Comparison of ENCODE assay signal across 20 cellular contexts in genomic region chr2:15134957-15135356, GRCh38.
DNase-seq lines count a peak whose midpoint lies in the region; ATAC-seq, FAIRE-seq and TF ChIP-seq lines count a peak whose summit lies in the region.
"Had no signal": no experiment of that assay in that cellular context is flagged by ENCODE, and none has a peak within 500 bp of the region (broad histone marks: within the 10 kb centered on the region; RNA-seq: fewer than 3 reads in every experiment).

No MANE protein-coding gene starts in this region.

- no peaks in the 10 kb centered on the region for H3K36me3 ChIP-seq in HepG2 (replicated peaks in 1 of 2; ENCODE audit: control insufficient read depth in 1 of 2, insufficient read depth in 2 of 2, low read length in 2 of 2)
- no peaks in the 10 kb centered on the region for H3K36me3 ChIP-seq in right lobe of liver
- no peaks in the 10 kb centered on the region for H3K36me3 ChIP-seq in PC-3 (ENCODE audit: low read depth, low read length)
- H3K36me3 ChIP-seq: BE2C had no signal

- H2AFZ ChIP-seq in HepG2 (ENCODE audit: low read length) (no peak overlapping the region), PC-3 (ENCODE audit: low read length) (no peak overlapping the region)
- H2AFZ ChIP-seq: GM23248 had no signal

- TF ChIP-seq POLR2A in HepG2 (IDR thresholded peaks at IDR 0.05; ENCODE audit: insufficient read depth in 1 of 2, low read depth in 2 of 2, low read length in 2 of 2) (no peak), right lobe of liver (IDR thresholded peaks at IDR 0.05) (no peak)

- DNase-seq in HepG2 (ENCODE audit: low spot score) (no peak), right lobe of liver (no peak), PC-3 (peak; percentile 25), epithelial cell of esophagus (ENCODE audit: low read depth) (peak; percentile 34), DMS153 treated with DMSO at 0.1 percent for 48 hours (lab: John Stamatoyannopoulos, UW; ENCODE audit: unreplicated experiment) (no peak), DMS79 treated with DMSO at 0.1 percent for 48 hours (lab: John Stamatoyannopoulos, UW) (no peak), NCI-H510A (lab: John Stamatoyannopoulos, UW) (no peak)
- DNase-seq: ACHN; BE2C; C1 segment of cervical spinal cord; CD4-positive, CD25-positive, alpha-beta regulatory T cell; CD8-positive, alpha-beta memory T cell; COR-L47; DMS 273 treated with DMSO at 0.1 percent for 48 hours; GDM1; GM23248; HCEC 1CT had no signal

- 33% methylated on average over 3 of the region's 3 CpGs for WGBS in HepG2 (ENCODE audit: low lambda C conversion rate)
- 85% methylated on average over 3 of the region's 3 CpGs for WGBS in right lobe of liver (ENCODE audit: insufficient coverage, low coverage, low lambda C conversion rate, missing lambda C conversion rate)

- peaks cover 12% of the 10 kb centered on the region; the same call in 1 of the 2 replicates for H3K9me3 ChIP-seq in HepG2 (ENCODE audit: low read length)
- no peaks in the 10 kb centered on the region for H3K9me3 ChIP-seq in right lobe of liver
- no peaks in the 10 kb centered on the region for H3K9me3 ChIP-seq in PC-3 (ENCODE audit: low read length)
- H3K9me3 ChIP-seq: BE2C had no signal

- POLR2A ChIA-PET in HepG2 (lab: Yijun Ruan, JAX): no interaction called here
- POLR2A ChIA-PET in PC-3 (lab: Charles Lee; ENCODE audit: unreplicated experiment): no interaction called here

- H4K20me1 ChIP-seq in HepG2 (ENCODE audit: insufficient read depth, low read length) (no peaks in the 10 kb centered on the region), PC-3 (ENCODE audit: low read length) (no peaks in the 10 kb centered on the region)

- no peaks in the 10 kb centered on the region for H3F3A ChIP-seq in PC-3 (ENCODE audit: low read length, unreplicated experiment)

- TF ChIP-seq RAD21 in HepG2 (CRISPR knock-in tag; IDR thresholded peaks at IDR 0.05): no peak

- H3K9ac ChIP-seq in HepG2 (ENCODE audit: insufficient read depth, low read depth, low read length) (no peak overlapping the region), PC-3 (ENCODE audit: low read length) (no peak overlapping the region)
- H3K9ac ChIP-seq: GM23248 had no signal

- TF ChIP-seq EP300 in HepG2 (IDR thresholded peaks at IDR 0.05; ENCODE audit: low read depth in 2 of 2, low read length in 2 of 2) (no peak), HepG2 (CRISPR knock-in tag; IDR thresholded peaks at IDR 0.05; ENCODE audit: borderline replicate concordance) (no peak)

- H3K4me1 ChIP-seq in HepG2 (ENCODE audit: insufficient read depth, low read length) (no peaks in the 10 kb centered on the region), right lobe of liver (no peaks in the 10 kb centered on the region), PC-3 (ENCODE audit: insufficient read depth, low read length) (no peaks in the 10 kb centered on the region)
- H3K4me1 ChIP-seq: BE2C had no signal

- intact Hi-C loops in HepG2 (cut with micrococcal nuclease; ENCODE audit: unreplicated experiment): no loop called here
- intact Hi-C loops in right lobe of liver (cut with DNase I): no loop called here
- intact Hi-C loops in PC-3 (cut with micrococcal nuclease): no loop called here

- H3K27ac ChIP-seq in HepG2 (ENCODE audit: extremely low read length, insufficient read depth, low read length) (no peak overlapping the region), right lobe of liver (no peak overlapping the region), PC-3 (ENCODE audit: low read length) (no peak overlapping the region)
- H3K27ac ChIP-seq: GM23248 had no signal

- TF ChIP-seq CTCF in HepG2 (CRISPR knock-in tag; IDR thresholded peaks at IDR 0.05): no peak
- TF ChIP-seq CTCF in right lobe of liver (IDR thresholded peaks at IDR 0.05): no peak
- no peak for TF ChIP-seq CTCF in PC-3 (conservative IDR thresholded peaks at IDR 0.05; ENCODE audit: low read depth, low read length)
- no peak for TF ChIP-seq CTCF in epithelial cell of esophagus (IDR thresholded peaks at IDR 0.05; ENCODE audit: insufficient read depth, low read depth, low read length, missing control alignments)

- BruUV-seq in HepG2 (replicated peaks; lab: Mats Ljungman, UMichigan) (no TSS peak), PC-3 (replicated peaks; lab: Mats Ljungman, UMichigan) (no TSS peak)

- no peak overlapping the region for H3K4me3 ChIP-seq in HepG2 (replicated peaks in 1 of 3; ENCODE audit: insufficient read depth in 1 of 3, low read depth in 2 of 3, low read length in 3 of 3)
- no peak overlapping the region for H3K4me3 ChIP-seq in right lobe of liver
- no peak overlapping the region for H3K4me3 ChIP-seq in PC-3 (ENCODE audit: low read length)
- no peak overlapping the region for H3K4me3 ChIP-seq in epithelial cell of esophagus (ENCODE audit: low read length)
- H3K4me3 ChIP-seq: GM23248 had no signal

- ATAC-seq in HepG2: no peak
- no peak for ATAC-seq in right lobe of liver
- no peak for ATAC-seq in PC-3

- H3K4me2 ChIP-seq in HepG2 (ENCODE audit: low read depth, low read length): no peak overlapping the region
- H3K4me2 ChIP-seq in PC-3 (ENCODE audit: low read length): no peak overlapping the region

- FAIRE-seq in HepG2 (lab: Jason Lieb, UNC): no peak
- FAIRE-seq: GM12892, GM18507, H54 had no signal

- H3K9me2 ChIP-seq in PC-3 (replicated peaks; ENCODE audit: low read length): no peaks in the 10 kb centered on the region

- H3K27me3 ChIP-seq in HepG2 (ENCODE audit: control insufficient read depth in 1 of 2, insufficient read depth in 2 of 2, low read length in 2 of 2) (peaks cover 2 to 5% of the 10 kb centered on the region in 2 experiments; a peak in 3 of 5 replicates), right lobe of liver (no peaks in the 10 kb centered on the region), PC-3 (ENCODE audit: low read length) (no peaks in the 10 kb centered on the region)
- H3K27me3 ChIP-seq: BE2C had no signal

- CTCF ChIA-PET in HepG2 (lab: Yijun Ruan, JAX; ENCODE audit: low intra/inter-chr PET ratio, low total read pairs): no interaction called here
- CTCF ChIA-PET in PC-3 (lab: Charles Lee): no interaction called here

- no peaks in the 10 kb centered on the region for H3K79me2 ChIP-seq in HepG2 (ENCODE audit: insufficient read depth, low read length)
- no peaks in the 10 kb centered on the region for H3K79me2 ChIP-seq in PC-3 (ENCODE audit: low read length)

- in situ Hi-C loops in HepG2 (cut with HindIII; ENCODE audit: extremely low pct_ligation_motif_present, low pct_unique_long_range_greater_than_20kb): no loop called here

TF ChIP-seq in HepG2, 621 proteins besides CTCF, POLR2A, EP300 and RAD21 (continues in another document):
- TF ChIP-seq MAFK (conservative IDR thresholded peaks at IDR 0.05 in 1 of 2, IDR thresholded peaks at IDR 0.05 in 1 of 2; ENCODE audit: low read length in 2 of 2) (peak; percentile 20 to 72; a peak in 2 of 4 replicates), MAFF (IDR thresholded peaks at IDR 0.05; ENCODE audit: low read depth, low read length) (peak; percentile 10; the same call in 1 of the 2 replicates), PHF21A (CRISPR knock-in tag; IDR thresholded peaks at IDR 0.05) (no peak), GABPA (IDR thresholded peaks at IDR 0.05; ENCODE audit: low read depth, low read length) (no peak), GABPA (CRISPR knock-in tag; IDR thresholded peaks at IDR 0.05; ENCODE audit: low read depth) (no peak), MLLT10 (CRISPR knock-in tag; IDR thresholded peaks at IDR 0.05) (no peak), ZNF543 (CRISPR knock-in tag; IDR thresholded peaks at IDR 0.05) (no peak), MIER2 (CRISPR knock-in tag; IDR thresholded peaks at IDR 0.05) (no peak), TCF12 (IDR thresholded peaks at IDR 0.05) (no peak), TCF12 (CRISPR knock-in tag; IDR thresholded peaks at IDR 0.05) (no peak), ZNF607 (CRISPR knock-in tag; IDR thresholded peaks at IDR 0.05; ENCODE audit: borderline replicate concordance) (no peak), BCL6 (CRISPR knock-in tag; IDR thresholded peaks at IDR 0.05) (no peak)
- TF ChIP-seq, protein P1, sequence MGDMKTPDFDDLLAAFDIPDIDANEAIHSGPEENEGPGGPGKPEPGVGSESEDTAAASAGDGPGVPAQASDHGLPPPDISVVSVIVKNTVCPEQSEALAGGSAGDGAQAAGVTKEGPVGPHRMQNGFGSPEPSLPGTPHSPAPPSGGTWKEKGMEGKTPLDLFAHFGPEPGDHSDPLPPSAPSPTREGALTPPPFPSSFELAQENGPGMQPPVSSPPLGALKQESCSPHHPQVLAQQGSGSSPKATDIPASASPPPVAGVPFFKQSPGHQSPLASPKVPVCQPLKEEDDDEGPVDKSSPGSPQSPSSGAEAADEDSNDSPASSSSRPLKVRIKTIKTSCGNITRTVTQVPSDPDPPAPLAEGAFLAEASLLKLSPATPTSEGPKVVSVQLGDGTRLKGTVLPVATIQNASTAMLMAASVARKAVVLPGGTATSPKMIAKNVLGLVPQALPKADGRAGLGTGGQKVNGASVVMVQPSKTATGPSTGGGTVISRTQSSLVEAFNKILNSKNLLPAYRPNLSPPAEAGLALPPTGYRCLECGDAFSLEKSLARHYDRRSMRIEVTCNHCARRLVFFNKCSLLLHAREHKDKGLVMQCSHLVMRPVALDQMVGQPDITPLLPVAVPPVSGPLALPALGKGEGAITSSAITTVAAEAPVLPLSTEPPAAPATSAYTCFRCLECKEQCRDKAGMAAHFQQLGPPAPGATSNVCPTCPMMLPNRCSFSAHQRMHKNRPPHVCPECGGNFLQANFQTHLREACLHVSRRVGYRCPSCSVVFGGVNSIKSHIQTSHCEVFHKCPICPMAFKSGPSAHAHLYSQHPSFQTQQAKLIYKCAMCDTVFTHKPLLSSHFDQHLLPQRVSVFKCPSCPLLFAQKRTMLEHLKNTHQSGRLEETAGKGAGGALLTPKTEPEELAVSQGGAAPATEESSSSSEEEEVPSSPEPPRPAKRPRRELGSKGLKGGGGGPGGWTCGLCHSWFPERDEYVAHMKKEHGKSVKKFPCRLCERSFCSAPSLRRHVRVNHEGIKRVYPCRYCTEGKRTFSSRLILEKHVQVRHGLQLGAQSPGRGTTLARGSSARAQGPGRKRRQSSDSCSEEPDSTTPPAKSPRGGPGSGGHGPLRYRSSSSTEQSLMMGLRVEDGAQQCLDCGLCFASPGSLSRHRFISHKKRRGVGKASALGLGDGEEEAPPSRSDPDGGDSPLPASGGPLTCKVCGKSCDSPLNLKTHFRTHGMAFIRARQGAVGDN (CRISPR knock-in tag; IDR thresholded peaks at IDR 0.05): no peak
- TF ChIP-seq, protein P2, sequence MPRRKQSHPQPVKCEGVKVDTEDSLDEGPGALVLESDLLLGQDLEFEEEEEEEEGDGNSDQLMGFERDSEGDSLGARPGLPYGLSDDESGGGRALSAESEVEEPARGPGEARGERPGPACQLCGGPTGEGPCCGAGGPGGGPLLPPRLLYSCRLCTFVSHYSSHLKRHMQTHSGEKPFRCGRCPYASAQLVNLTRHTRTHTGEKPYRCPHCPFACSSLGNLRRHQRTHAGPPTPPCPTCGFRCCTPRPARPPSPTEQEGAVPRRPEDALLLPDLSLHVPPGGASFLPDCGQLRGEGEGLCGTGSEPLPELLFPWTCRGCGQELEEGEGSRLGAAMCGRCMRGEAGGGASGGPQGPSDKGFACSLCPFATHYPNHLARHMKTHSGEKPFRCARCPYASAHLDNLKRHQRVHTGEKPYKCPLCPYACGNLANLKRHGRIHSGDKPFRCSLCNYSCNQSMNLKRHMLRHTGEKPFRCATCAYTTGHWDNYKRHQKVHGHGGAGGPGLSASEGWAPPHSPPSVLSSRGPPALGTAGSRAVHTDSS (CRISPR knock-in tag; conservative IDR thresholded peaks at IDR 0.05): no peak

Comparison
In these comparisons a context has a peak if more than half of its experiments do, and no peak if none do; other contexts are left out.
1. DNase-seq: peak in PC-3 (single experiment) and epithelial cell of esophagus (single experiment); none in HepG2 (single experiment), right lobe of liver (0 of 3), DMS153 treated with DMSO at 0.1 percent for 48 hours (single experiment), DMS79 treated with DMSO at 0.1 percent for 48 hours (single experiment) and NCI-H510A (single experiment).